ENCODE assay signal across 29 cellular contexts in the genomic region with DNA sequence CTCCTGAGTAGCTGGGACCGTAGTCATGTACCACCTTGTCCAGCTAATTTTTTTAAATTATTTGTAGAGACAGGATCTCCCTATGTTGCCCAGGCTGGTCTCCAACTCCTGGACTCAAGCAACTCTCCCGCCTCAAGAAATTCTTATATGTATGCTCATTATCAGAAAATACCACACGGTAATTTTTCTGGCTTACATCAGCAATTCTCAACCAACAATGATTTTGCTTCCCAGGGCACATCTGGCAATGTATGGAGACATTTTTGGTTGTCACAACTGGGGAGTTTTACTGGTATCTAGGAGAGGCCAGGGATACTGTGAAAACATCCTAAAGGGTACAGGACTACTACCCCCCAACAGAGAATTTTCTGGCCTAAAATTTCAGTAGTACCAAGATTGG. TPM values are rescaled to one million over a fixed set of nuclear protein-coding genes. Genes with fewer than 3 reads are reported as not detected.
DNase-seq lines count a peak whose midpoint lies in the region; ATAC-seq, FAIRE-seq and TF ChIP-seq lines count a peak whose summit lies in the region.
"Had no signal": no experiment of that assay in that cellular context is flagged by ENCODE, and none has a peak within 500 bp of the region (broad histone marks: within the 10 kb centered on the region; RNA-seq: fewer than 3 reads in every experiment).

No MANE protein-coding gene starts in this region.

- dilution Hi-C loops in endothelial cell of umbilical vein (cut with MboI; ENCODE audit: extremely low pct_ligation_motif_present, low sequenced_read_pairs): no loop called here

- H3K27me3 ChIP-seq in left ventricle myocardium inferior (ENCODE audit: low read depth): no peaks in the 10 kb centered on the region
- no peaks in the 10 kb centered on the region for H3K27me3 ChIP-seq in endothelial cell of umbilical vein (ENCODE audit: control insufficient read depth in 2 of 2, insufficient read depth in 2 of 2, low read length in 2 of 2)
- no peaks in the 10 kb centered on the region for H3K27me3 ChIP-seq in prostate gland (replicated peaks; ENCODE audit: insufficient read depth)
- H3K27me3 ChIP-seq: foreskin keratinocyte had no signal

- H3K4me2 ChIP-seq in endothelial cell of umbilical vein (ENCODE audit: insufficient read depth, low read length): no peak overlapping the region
- H3K4me2 ChIP-seq: SK-N-SH had no signal

- peak overlapping the region; percentile 68 for H3K9ac ChIP-seq in endothelial cell of umbilical vein (replicated peaks; ENCODE audit: extremely low read depth, insufficient read depth, low read length)
- H3K9ac ChIP-seq: SK-N-SH had no signal

- no peaks in the 10 kb centered on the region for H3K79me2 ChIP-seq in endothelial cell of umbilical vein (ENCODE audit: control insufficient read depth, insufficient read depth, low read length)

- TF ChIP-seq CTCF in left ventricle myocardium inferior (IDR thresholded peaks at IDR 0.05; ENCODE audit: borderline replicate concordance) (no peak), endothelial cell of umbilical vein (IDR thresholded peaks at IDR 0.05; ENCODE audit: extremely low read depth in 1 of 2, insufficient read depth in 1 of 2, low read depth in 1 of 2, low read length in 2 of 2) (no peak), prostate gland (IDR thresholded peaks at IDR 0.05) (no peak)

- H2AFZ ChIP-seq in endothelial cell of umbilical vein (ENCODE audit: low read depth, low read length): no peak overlapping the region

- no peak for FAIRE-seq in endothelial cell of umbilical vein (lab: Jason Lieb, UNC)
- FAIRE-seq: A204.1, GM12878 had no signal

- no peak overlapping the region for H3K4me3 Mint-ChIP-seq in effector memory CD8-positive, alpha-beta T cell
- H3K4me3 Mint-ChIP-seq: activated CD8-positive, alpha-beta T cell treated with anti-CD3 and anti-CD28 coated beads for 36 hours; activated naive CD8-positive, alpha-beta T cell treated with anti-CD3 and anti-CD28 coated beads, Interleukin-2, amount 10 ng/mL, durations not matched to agents 7 days and 5 days; CD8-positive, alpha-beta memory T cell; immature natural killer cell; natural killer cell treated with Interleukin-12 subunit alpha and Interleukin-12 subunit beta and Interleukin-15 and Interleukin-18, amount 100 ng/mL, for 72 hours; T-helper 1 cell treated with Interleukin-12 subunit alpha and Interleukin-12 subunit beta and Interleukin-4 antibody, amounts not matched to agents 30 μg/mL and 1 μg/mL, for 36 hours had no signal

- H3K36me3 ChIP-seq in left ventricle myocardium inferior (peaks cover 76% of the 10 kb centered on the region), endothelial cell of umbilical vein (ENCODE audit: control insufficient read depth in 2 of 2, extremely low read depth in 1 of 2, insufficient read depth in 2 of 2, low read length in 2 of 2) (peaks cover 18 to 21% of the 10 kb centered on the region in 2 experiments), prostate gland (no peaks in the 10 kb centered on the region)

- no peaks in the 10 kb centered on the region for H3K27me3 Mint-ChIP-seq in effector memory CD8-positive, alpha-beta T cell
- H3K27me3 Mint-ChIP-seq: activated CD8-positive, alpha-beta T cell treated with anti-CD3 and anti-CD28 coated beads for 36 hours; activated naive CD8-positive, alpha-beta T cell treated with anti-CD3 and anti-CD28 coated beads, Interleukin-2, amount 10 ng/mL, durations not matched to agents 7 days and 5 days; CD8-positive, alpha-beta memory T cell; natural killer cell treated with Interleukin-12 subunit alpha and Interleukin-12 subunit beta and Interleukin-15 and Interleukin-18, amount 100 ng/mL, for 72 hours had no signal

- BruUV-seq in endothelial cell of umbilical vein (replicated peaks; lab: Mats Ljungman, UMichigan): no TSS peak

- no peak for TF ChIP-seq POLR2A in endothelial cell of umbilical vein (IDR thresholded peaks at IDR 0.05; ENCODE audit: low read depth, low read length)
- TF ChIP-seq POLR2A in prostate gland (IDR thresholded peaks at IDR 0.05): no peak

- peaks cover 40% of the 10 kb centered on the region for H3K36me3 Mint-ChIP-seq in effector memory CD8-positive, alpha-beta T cell (ENCODE audit: insufficient read depth)

- H3K4me1 Mint-ChIP-seq in effector memory CD8-positive, alpha-beta T cell (ENCODE audit: low read depth in 2 of 2): peaks cover 0 to 3% of the 10 kb centered on the region in 2 donors
- H3K4me1 Mint-ChIP-seq: activated naive CD8-positive, alpha-beta T cell treated with anti-CD3 and anti-CD28 coated beads, Interleukin-2, amount 10 ng/mL, durations not matched to agents 7 days and 5 days; CD8-positive, alpha-beta memory T cell; immature natural killer cell had no signal

- H3K27ac ChIP-seq in left ventricle myocardium inferior (replicated peaks) (peak overlapping the region; percentile 85), endothelial cell of umbilical vein (ENCODE audit: insufficient read depth, low read depth, low read length) (peak overlapping the region; percentile 64), prostate gland (peak overlapping the region; percentile 21 to 32)
- H3K27ac ChIP-seq: foreskin keratinocyte had no signal

- intact Hi-C loops in left ventricle myocardium inferior (cut with micrococcal nuclease): no loop called here
- intact Hi-C loops in left ventricle myocardium superior (cut with micrococcal nuclease): no loop called here
- intact Hi-C loops in endothelial cell of umbilical vein (cut with micrococcal nuclease): no loop called here
- intact Hi-C loops in prostate gland (cut with DNase I): no loop called here

- WGBS in prostate gland: 94% methylated on average over 3 of the region's 3 CpGs

- CTCF ChIA-PET in endothelial cell of umbilical vein (lab: Charles Lee): no interaction called here

- no peaks in the 10 kb centered on the region for H4K20me1 ChIP-seq in endothelial cell of umbilical vein (replicated peaks; ENCODE audit: control insufficient read depth, extremely low read depth, insufficient read depth, low read length)

- H3K27ac Mint-ChIP-seq in effector memory CD8-positive, alpha-beta T cell: no peak overlapping the region
- H3K27ac Mint-ChIP-seq: activated CD8-positive, alpha-beta T cell treated with anti-CD3 and anti-CD28 coated beads for 36 hours; activated naive CD8-positive, alpha-beta T cell treated with anti-CD3 and anti-CD28 coated beads, Interleukin-2, amount 10 ng/mL, durations not matched to agents 7 days and 5 days; natural killer cell treated with Interleukin-12 subunit alpha and Interleukin-12 subunit beta and Interleukin-15 and Interleukin-18, amount 100 ng/mL, for 72 hours; T-helper 1 cell treated with Interleukin-12 subunit alpha and Interleukin-12 subunit beta and Interleukin-4 antibody, amounts not matched to agents 30 μg/mL and 1 μg/mL, for 36 hours had no signal

- ATAC-seq in left ventricle myocardium superior: no peak
- ATAC-seq in effector memory CD8-positive, alpha-beta T cell (replicated peaks): no peak
- ATAC-seq: activated CD8-positive, alpha-beta T cell treated with anti-CD3 and anti-CD28 coated beads for 36 hours; foreskin keratinocyte; GM12878; natural killer cell treated with Interleukin-12 subunit alpha and Interleukin-12 subunit beta and Interleukin-15 and Interleukin-18, amount 100 ng/mL, for 72 hours had no signal

- no peaks in the 10 kb centered on the region for H3K9me1 ChIP-seq in endothelial cell of umbilical vein (replicated peaks; ENCODE audit: control insufficient read depth, extremely low read depth, insufficient read depth, low read length)

- H3K4me3 ChIP-seq in left ventricle myocardium inferior (no peak overlapping the region), endothelial cell of umbilical vein (replicated peaks in 1 of 3; ENCODE audit: insufficient read depth in 1 of 3, low read depth in 1 of 3, low read length in 3 of 3) (no peak overlapping the region), prostate gland (no peak overlapping the region)
- H3K4me3 ChIP-seq: GM12878 had no signal

- H3K9me3 ChIP-seq in left ventricle myocardium inferior (replicated peaks): no peaks in the 10 kb centered on the region
- no peaks in the 10 kb centered on the region for H3K9me3 ChIP-seq in endothelial cell of umbilical vein (replicated peaks; ENCODE audit: control insufficient read depth, insufficient read depth, low read length)
- no peaks in the 10 kb centered on the region for H3K9me3 ChIP-seq in prostate gland
- H3K9me3 ChIP-seq: SK-N-SH had no signal

- DNase-seq in left ventricle myocardium inferior: no peak
- no peak for DNase-seq in left ventricle myocardium superior
- no peak for DNase-seq in endothelial cell of umbilical vein (ENCODE audit: low read depth, low spot score)
- DNase-seq in prostate gland (ENCODE audit: low spot score): no peak
- no peak for DNase-seq in central memory CD4-positive, alpha-beta T cell
- DNase-seq in activated CD4-positive, alpha-beta T cell treated with anti-CD3 and anti-CD28 coated beads, Interleukin-2, amount 50 U/mL, for 4 hours: no peak
- no peak for DNase-seq in NK-92 (lab: John Stamatoyannopoulos, UW; ENCODE audit: unreplicated experiment)
- no peak for DNase-seq in effector memory CD8-positive, alpha-beta T cell
- DNase-seq: activated CD4-positive, alpha-beta T cell treated with anti-CD3 and anti-CD28 coated beads for 1 hour; activated CD8-positive, alpha-beta T cell treated with anti-CD3 and anti-CD28 coated beads for 36 hours; activated gamma-delta T cell; activated naive CD8-positive, alpha-beta T cell treated with anti-CD3 and anti-CD28 coated beads, Interleukin-2, amount 10 ng/mL, durations not matched to agents 7 days and 5 days; CD8-positive, alpha-beta memory T cell; DMS 273 treated with DMSO at 0.1 percent for 48 hours; effector CD8-positive, alpha-beta T cell; EL; foreskin keratinocyte; immature natural killer cell; KG1; MM.1S; NCI-H345; NCI-H748 treated with DMSO at 0.1 percent for 48 hours; RPMI8226; SK-N-SH; stimulated activated CD4-positive, alpha-beta T cell treated with anti-CD3 and anti-CD28 coated beads, Interleukin-2, amount 100 ng/mL, for 48 hours had no signal

- POLR2A ChIA-PET in endothelial cell of umbilical vein (lab: Charles Lee): no interaction called here

- no peaks in the 10 kb centered on the region for H3K9me3 Mint-ChIP-seq in effector memory CD8-positive, alpha-beta T cell
- H3K9me3 Mint-ChIP-seq: activated CD8-positive, alpha-beta T cell treated with anti-CD3 and anti-CD28 coated beads for 36 hours; activated naive CD8-positive, alpha-beta T cell treated with anti-CD3 and anti-CD28 coated beads, Interleukin-2, amount 10 ng/mL, durations not matched to agents 7 days and 5 days; CD8-positive, alpha-beta memory T cell; immature natural killer cell; natural killer cell treated with Interleukin-12 subunit alpha and Interleukin-12 subunit beta and Interleukin-15 and Interleukin-18, amount 100 ng/mL, for 72 hours; T-helper 1 cell treated with Interleukin-12 subunit alpha and Interleukin-12 subunit beta and Interleukin-4 antibody, amounts not matched to agents 30 μg/mL and 1 μg/mL, for 36 hours had no signal

- H3K4me1 ChIP-seq in left ventricle myocardium inferior (peaks cover 41% of the 10 kb centered on the region), endothelial cell of umbilical vein (ENCODE audit: control insufficient read depth, extremely low read depth, insufficient read depth, low read length) (peaks cover 28% of the 10 kb centered on the region), prostate gland (replicated peaks) (peaks cover 7% of the 10 kb centered on the region)
- H3K4me1 ChIP-seq: foreskin keratinocyte had no signal

RNA-seq across cellular contexts. Expression of gene SRP14, which starts 10.8 kb away (rescaled TPM):
- total RNA-seq in left ventricle myocardium inferior (240 TPM), left ventricle myocardium superior (235 TPM), endothelial cell of umbilical vein (220 and 260 TPM in 2 replicates), prostate gland (100 to 1,000 TPM; 366 to 428 TPM)
- 304 and 330 TPM in 2 replicates for polyA plus RNA-seq in endothelial cell of umbilical vein
- polyA plus RNA-seq in endothelial cell of umbilical vein (2011; cell fraction: cytosol; rRNA removed): 356 and 439 TPM in 2 replicates
- polyA plus RNA-seq in endothelial cell of umbilical vein (2011; cell fraction: nucleus; rRNA removed): 128 and 211 TPM in 2 replicates
- 324 and 416 TPM in 2 replicates for polyA plus RNA-seq in endothelial cell of umbilical vein (2012)
- polyA minus RNA-seq in endothelial cell of umbilical vein: 113 and 123 TPM in 2 replicates
- polyA minus RNA-seq in endothelial cell of umbilical vein (2011; cell fraction: cytosol; rRNA and poly(A)+ RNA removed): 72.4 TPM
- 57.2 and 58.1 TPM in 2 replicates for polyA minus RNA-seq in endothelial cell of umbilical vein (2011; cell fraction: nucleus; rRNA and poly(A)+ RNA removed)

Comparison
In these comparisons a context has a peak if more than half of its experiments do, and no peak if none do; other contexts are left out.
1. H3K27ac ChIP-seq: peak in every context shown above with its lines; median percentile 85 in left ventricle myocardium inferior; 64 in endothelial cell of umbilical vein; 26 in prostate gland.